ENCODE assay signal across 2 cellular contexts in the genomic region with DNA sequence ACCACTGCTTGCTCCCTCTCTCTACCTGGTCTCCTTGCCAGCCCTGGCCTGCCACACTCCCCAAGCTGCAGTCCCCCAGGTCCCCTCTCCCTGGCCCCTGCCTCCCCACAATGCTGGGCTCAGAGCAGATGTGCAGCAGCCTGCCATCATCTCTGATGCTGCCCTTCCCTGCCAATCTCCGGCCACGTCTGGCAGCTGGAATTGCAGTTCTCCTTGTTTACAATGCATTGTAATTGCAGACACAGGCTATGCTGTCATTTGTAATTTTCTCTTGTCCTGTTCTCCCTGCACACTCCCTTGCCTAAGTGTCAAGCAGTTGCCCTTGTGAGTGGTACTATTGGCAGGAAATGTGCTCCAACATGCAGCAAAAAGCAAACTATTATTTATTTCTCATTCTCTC.
TF ChIP-seq lines count a peak whose summit lies in the region.

No MANE protein-coding gene starts in this region.

TF ChIP-seq in SK-N-SH, 30 proteins besides CTCF, POLR2A, EP300 and RAD21 (continued from another document):
- TF ChIP-seq, protein P1, sequence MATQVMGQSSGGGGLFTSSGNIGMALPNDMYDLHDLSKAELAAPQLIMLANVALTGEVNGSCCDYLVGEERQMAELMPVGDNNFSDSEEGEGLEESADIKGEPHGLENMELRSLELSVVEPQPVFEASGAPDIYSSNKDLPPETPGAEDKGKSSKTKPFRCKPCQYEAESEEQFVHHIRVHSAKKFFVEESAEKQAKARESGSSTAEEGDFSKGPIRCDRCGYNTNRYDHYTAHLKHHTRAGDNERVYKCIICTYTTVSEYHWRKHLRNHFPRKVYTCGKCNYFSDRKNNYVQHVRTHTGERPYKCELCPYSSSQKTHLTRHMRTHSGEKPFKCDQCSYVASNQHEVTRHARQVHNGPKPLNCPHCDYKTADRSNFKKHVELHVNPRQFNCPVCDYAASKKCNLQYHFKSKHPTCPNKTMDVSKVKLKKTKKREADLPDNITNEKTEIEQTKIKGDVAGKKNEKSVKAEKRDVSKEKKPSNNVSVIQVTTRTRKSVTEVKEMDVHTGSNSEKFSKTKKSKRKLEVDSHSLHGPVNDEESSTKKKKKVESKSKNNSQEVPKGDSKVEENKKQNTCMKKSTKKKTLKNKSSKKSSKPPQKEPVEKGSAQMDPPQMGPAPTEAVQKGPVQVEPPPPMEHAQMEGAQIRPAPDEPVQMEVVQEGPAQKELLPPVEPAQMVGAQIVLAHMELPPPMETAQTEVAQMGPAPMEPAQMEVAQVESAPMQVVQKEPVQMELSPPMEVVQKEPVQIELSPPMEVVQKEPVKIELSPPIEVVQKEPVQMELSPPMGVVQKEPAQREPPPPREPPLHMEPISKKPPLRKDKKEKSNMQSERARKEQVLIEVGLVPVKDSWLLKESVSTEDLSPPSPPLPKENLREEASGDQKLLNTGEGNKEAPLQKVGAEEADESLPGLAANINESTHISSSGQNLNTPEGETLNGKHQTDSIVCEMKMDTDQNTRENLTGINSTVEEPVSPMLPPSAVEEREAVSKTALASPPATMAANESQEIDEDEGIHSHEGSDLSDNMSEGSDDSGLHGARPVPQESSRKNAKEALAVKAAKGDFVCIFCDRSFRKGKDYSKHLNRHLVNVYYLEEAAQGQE (IDR thresholded peaks at IDR 0.05; ENCODE audit: low read depth, low read length) = no peak
- TF ChIP-seq RCOR1 (IDR thresholded peaks at IDR 0.05; ENCODE audit: low read length) (no peak), RXRA (IDR thresholded peaks at IDR 0.05; ENCODE audit: borderline replicate concordance, low read depth) (no peak), POLR2AphosphoS5 (IDR thresholded peaks at IDR 0.05; ENCODE audit: low read depth, low read length) (no peak), JUND (IDR thresholded peaks at IDR 0.05) (no peak), TEAD4 (IDR thresholded peaks at IDR 0.05; ENCODE audit: borderline replicate concordance, insufficient read depth) (no peak), GABPA (IDR thresholded peaks at IDR 0.05; ENCODE audit: low read depth) (no peak), EZH2phosphoT487 (IDR thresholded peaks at IDR 0.05; ENCODE audit: borderline replicate concordance, low read depth) (no peak), TAF1 (IDR thresholded peaks at IDR 0.05; ENCODE audit: borderline replicate concordance, low read depth, low read length) (no peak), FOXM1 (IDR thresholded peaks at IDR 0.05; ENCODE audit: low read depth) (no peak), RFX5 (IDR thresholded peaks at IDR 0.05; ENCODE audit: low read length) (no peak)
- TF ChIP-seq, protein P2, sequence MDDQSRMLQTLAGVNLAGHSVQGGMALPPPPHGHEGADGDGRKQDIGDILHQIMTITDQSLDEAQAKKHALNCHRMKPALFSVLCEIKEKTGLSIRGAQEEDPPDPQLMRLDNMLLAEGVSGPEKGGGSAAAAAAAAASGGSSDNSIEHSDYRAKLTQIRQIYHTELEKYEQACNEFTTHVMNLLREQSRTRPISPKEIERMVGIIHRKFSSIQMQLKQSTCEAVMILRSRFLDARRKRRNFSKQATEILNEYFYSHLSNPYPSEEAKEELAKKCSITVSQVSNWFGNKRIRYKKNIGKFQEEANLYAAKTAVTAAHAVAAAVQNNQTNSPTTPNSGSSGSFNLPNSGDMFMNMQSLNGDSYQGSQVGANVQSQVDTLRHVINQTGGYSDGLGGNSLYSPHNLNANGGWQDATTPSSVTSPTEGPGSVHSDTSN (IDR thresholded peaks at IDR 0.05) = no peak

TF ChIP-seq in SK-N-SH treated with all-trans-retinoic acid at 6 μM for 48 hours, 23 proteins besides CTCF, POLR2A, EP300 and RAD21 (continued from another document):
- TF ChIP-seq ZNF70 (CRISPR knock-in tag; IDR thresholded peaks at IDR 0.05) = no peak
- TF ChIP-seq ZNF8 (CRISPR knock-in tag; IDR thresholded peaks at IDR 0.05) = no peak
- no peak for TF ChIP-seq GLIS3 (CRISPR knock-in tag; IDR thresholded peaks at IDR 0.05)
- TF ChIP-seq PPARA (CRISPR knock-in tag; IDR thresholded peaks at IDR 0.05; ENCODE audit: borderline replicate concordance) = no peak
- TF ChIP-seq CSDC2 (CRISPR knock-in tag; IDR thresholded peaks at IDR 0.05) = no peak
